1 cellular context compared by ENCODE assay signal in the genomic region with DNA sequence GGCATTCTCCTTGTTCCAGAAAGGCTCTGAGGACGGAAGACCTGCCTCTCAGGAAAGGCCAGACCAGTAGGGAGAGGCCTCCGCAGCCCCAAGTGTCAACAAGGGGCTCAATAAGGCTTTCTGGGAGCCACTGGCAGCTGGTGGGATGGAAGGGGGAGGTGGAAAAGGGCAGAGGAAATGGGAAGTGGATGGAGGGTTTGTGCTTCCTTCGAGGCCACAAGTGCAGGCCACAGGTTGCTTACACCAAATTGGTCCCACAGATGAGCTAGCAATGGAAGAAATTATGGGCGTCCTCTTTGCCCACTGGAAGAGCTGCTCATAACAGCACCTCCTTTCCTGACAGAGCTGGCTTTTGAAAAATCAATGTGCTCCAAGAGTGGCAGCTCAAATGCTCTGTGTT.
TF ChIP-seq lines count a peak whose summit lies in the region.

No MANE protein-coding gene starts in this region.

TF ChIP-seq in GM12878, 131 proteins besides CTCF, POLR2A, EP300 and RAD21:
- TF ChIP-seq ZBTB11 (CRISPR knock-in tag; IDR thresholded peaks at IDR 0.05) (no peak), POU2F2 (IDR thresholded peaks at IDR 0.05; ENCODE audit: borderline replicate concordance, low read depth, low read length) (no peak), BCL11A (IDR thresholded peaks at IDR 0.05; ENCODE audit: low read depth, low read length) (no peak)
TF ChIP-seq in GM12878: peak in this region for 0.
